In the genomic region with DNA sequence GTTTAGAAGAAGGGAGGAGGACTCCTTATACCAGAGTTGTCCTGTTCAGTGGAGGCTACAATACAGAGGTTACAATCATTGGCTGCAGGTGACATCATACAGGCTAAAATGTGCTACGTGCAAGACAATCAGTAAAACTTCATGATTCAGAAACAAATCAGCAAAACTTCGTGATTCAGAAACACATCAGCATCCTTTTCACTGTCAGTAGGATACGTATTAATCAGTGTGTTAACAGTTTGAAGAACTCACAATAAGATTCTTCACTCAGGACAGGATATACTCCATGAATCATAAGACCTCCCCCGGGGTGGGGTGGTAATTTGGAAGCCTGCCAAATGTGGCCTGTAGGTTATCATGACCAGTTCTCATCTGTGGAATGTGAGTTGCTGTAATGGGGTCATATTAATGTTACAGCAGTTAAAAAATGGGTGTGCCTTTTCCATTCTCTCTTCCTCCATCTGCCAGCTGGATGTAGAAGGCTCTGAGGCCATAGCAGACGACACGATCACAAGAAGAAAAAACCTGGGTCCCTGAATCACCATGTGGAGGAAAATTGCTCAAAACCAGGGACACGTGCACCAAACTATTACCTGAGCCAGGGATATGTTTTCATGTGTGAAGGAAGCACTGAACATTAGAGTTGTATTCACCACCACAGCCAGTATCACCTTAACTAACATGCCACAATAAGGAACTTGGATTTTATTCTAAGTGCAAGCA, we compare ENCODE assay signal across 9 cellular contexts.
DNase-seq lines count a peak whose midpoint lies in the region; ATAC-seq and TF ChIP-seq lines count a peak whose summit lies in the region.
"Had no signal": no experiment of that assay in that cellular context is flagged by ENCODE, and none has a peak within 500 bp of the region (broad histone marks: within the 10 kb centered on the region; RNA-seq: fewer than 3 reads in every experiment).

No MANE protein-coding gene starts in this region.

- no peaks in the 10 kb centered on the region for H3K36me3 Mint-ChIP-seq in activated T-cell treated with anti-CD3 and anti-CD28 coated beads, Interleukin-2, amount 50 U/mL, for 4 hours (ENCODE audit: insufficient read depth)
- H3K36me3 Mint-ChIP-seq in CD8-positive, alpha-beta T cell = no peaks in the 10 kb centered on the region

- no peak overlapping the region for H3K4me3 Mint-ChIP-seq in activated T-cell treated with anti-CD3 and anti-CD28 coated beads, Interleukin-2, amount 50 U/mL, for 4 hours
- H3K4me3 Mint-ChIP-seq in CD8-positive, alpha-beta T cell = no peak overlapping the region

- peaks cover 5% of the 10 kb centered on the region for H3K4me1 ChIP-seq in HEK293 (ENCODE audit: control insufficient read depth, insufficient read depth, low read length)
- no peaks in the 10 kb centered on the region for H3K4me1 ChIP-seq in CD8-positive, alpha-beta T cell (ENCODE audit: insufficient read depth, low read length)
- no peaks in the 10 kb centered on the region for H3K4me1 ChIP-seq in transverse colon

- CTCF ChIA-PET in AG04450 (lab: Charles Lee) (no interaction called here), HEK293 (lab: Yijun Ruan, JAX) (no interaction called here)
- CTCF ChIA-PET in CD8-positive, alpha-beta T cell (lab: Charles Lee) = no interaction called here

- H3K27ac ChIP-seq in AG04450 (ENCODE audit: low read depth, low read length) (peak overlapping the region; percentile 95), HEK293 (ENCODE audit: extremely low read depth, low read depth, low read length) (no peak overlapping the region; the same call in 1 of the 2 replicates), transverse colon (no peak overlapping the region)
- no peak overlapping the region for H3K27ac ChIP-seq in CD8-positive, alpha-beta T cell (ENCODE audit: low read depth, low read length)

- H3K27me3 ChIP-seq in AG04450 (ENCODE audit: control insufficient read depth, insufficient read depth, low read length) (no peaks in the 10 kb centered on the region), transverse colon (no peaks in the 10 kb centered on the region)
- no peaks in the 10 kb centered on the region for H3K27me3 ChIP-seq in CD8-positive, alpha-beta T cell (ENCODE audit: insufficient read depth, low read length)

- H3K9me3 ChIP-seq in AG04450 (ENCODE audit: control insufficient read depth, insufficient read depth, low read length) (no peaks in the 10 kb centered on the region), HEK293 (ENCODE audit: control insufficient read depth, insufficient read depth, low read depth, low read length) (no peaks in the 10 kb centered on the region), transverse colon (no peaks in the 10 kb centered on the region)
- H3K9me3 ChIP-seq in CD8-positive, alpha-beta T cell (ENCODE audit: low read length) = no peaks in the 10 kb centered on the region

- no peak for TF ChIP-seq EP300 in transverse colon (IDR thresholded peaks at IDR 0.05; ENCODE audit: low read depth)

- no peak for TF ChIP-seq POLR2A in transverse colon (IDR thresholded peaks at IDR 0.05)

- in situ Hi-C loops in transverse colon (cut with MboI; ENCODE audit: low pct_ligation_motif_present in 1 of 4, low pct_unique_long_range_greater_than_20kb in 1 of 4, low sequenced_read_pairs in 3 of 4) = no loop called here

- H3K9me3 Mint-ChIP-seq in activated T-cell treated with anti-CD3 and anti-CD28 coated beads, Interleukin-2, amount 50 U/mL, for 4 hours = peaks cover 5% of the 10 kb centered on the region
- no peaks in the 10 kb centered on the region for H3K9me3 Mint-ChIP-seq in CD8-positive, alpha-beta T cell

- WGBS in transverse colon (ENCODE audit: low coverage in 1 of 2), 2 donors = 56 to 57% methylated on average over 7 of the region's 7 CpGs

- H3K4me1 Mint-ChIP-seq in activated T-cell treated with anti-CD3 and anti-CD28 coated beads, Interleukin-2, amount 50 U/mL, for 4 hours (ENCODE audit: low read depth) = peaks cover 5% of the 10 kb centered on the region
- H3K4me1 Mint-ChIP-seq in CD8-positive, alpha-beta T cell (ENCODE audit: low read depth) = no peaks in the 10 kb centered on the region

- intact Hi-C loops in CD8-positive, alpha-beta T cell (cut with DNase I, micrococcal nuclease) = no loop called here
- intact Hi-C loops in transverse colon (cut with DNase I; ENCODE audit: low total_unique reads) = no loop called here

- H3K4me3 ChIP-seq in AG04450 (ENCODE audit: low read depth, low read length) = no peak overlapping the region
- no peak overlapping the region for H3K4me3 ChIP-seq in HEK293 (ENCODE audit: low read depth, low read length)
- H3K4me3 ChIP-seq in CD8-positive, alpha-beta T cell (ENCODE audit: low read depth, low read length) = no peak overlapping the region
- H3K4me3 ChIP-seq in transverse colon = no peak overlapping the region

- H3K27ac Mint-ChIP-seq in CD8-positive, alpha-beta T cell = no peak overlapping the region

- DNase-seq in AG04450 (ENCODE audit: low read depth, low spot score) = peak; percentile 81
- no peak for DNase-seq in activated T-cell treated with anti-CD3 and anti-CD28 coated beads, Interleukin-2, amount 50 U/mL, for 4 hours
- DNase-seq in lung microvascular endothelial cell (ENCODE audit: low read depth in 2 of 2) = peak; percentile 71 to 100
- DNase-seq in CD8-positive, alpha-beta T cell = no peak
- no peak for DNase-seq in transverse colon
- DNase-seq: NCI-H1694 treated with DMSO at 0.1 percent for 48 hours had no signal

- POLR2A ChIA-PET in AG04450 (lab: Yijun Ruan, JAX) (interaction anchor here (1.1 to 1.2 kb wide), 2 partner anchors 60 to 228 kb away, joined by 3 to 4 read pairs; no protein-coding TSS in a partner anchor), HEK293 (lab: Yijun Ruan, JAX) (no interaction called here)
- POLR2A ChIA-PET in CD8-positive, alpha-beta T cell (lab: Charles Lee) = no interaction called here

- H3K36me3 ChIP-seq in HEK293 (ENCODE audit: control insufficient read depth in 2 of 2, insufficient read depth in 1 of 2, low read length in 2 of 2) (no peaks in the 10 kb centered on the region), transverse colon (no peaks in the 10 kb centered on the region)
- H3K36me3 ChIP-seq in CD8-positive, alpha-beta T cell (ENCODE audit: insufficient read depth, low read length) = no peaks in the 10 kb centered on the region

- ATAC-seq in activated T-cell treated with anti-CD3 and anti-CD28 coated beads, Interleukin-2, amount 50 U/mL, for 4 hours = peak; percentile 84 to 90
- ATAC-seq in HG02938 (IDR thresholded peaks at IDR 0.05; ENCODE audit: unreplicated experiment) (no peak), GM18868 (IDR thresholded peaks at IDR 0.05; ENCODE audit: unreplicated experiment) (no peak)
- no peak for ATAC-seq in CD8-positive, alpha-beta T cell

- no peak for TF ChIP-seq CTCF in AG04450 (IDR thresholded peaks at IDR 0.05; ENCODE audit: low read depth, low read length)
- TF ChIP-seq CTCF in HEK293 (tag by site-specific recombination; IDR thresholded peaks at IDR 0.05) = no peak
- no peak for TF ChIP-seq CTCF in CD8-positive, alpha-beta T cell (IDR thresholded peaks at IDR 0.05)
- no peak for TF ChIP-seq CTCF in transverse colon (IDR thresholded peaks at IDR 0.05)

- H3K27me3 Mint-ChIP-seq in activated T-cell treated with anti-CD3 and anti-CD28 coated beads, Interleukin-2, amount 50 U/mL, for 4 hours (ENCODE audit: low read depth) = peaks cover 4% of the 10 kb centered on the region
- H3K27me3 Mint-ChIP-seq in CD8-positive, alpha-beta T cell (ENCODE audit: low read depth) = no peaks in the 10 kb centered on the region

TF ChIP-seq in HEK293, 187 proteins besides CTCF, POLR2A, EP300 and RAD21 (continues in another document):
- no peak for TF ChIP-seq ZFP69B (tag by site-specific recombination; IDR thresholded peaks at IDR 0.05)
- TF ChIP-seq ZSCAN5A (tag by site-specific recombination; IDR thresholded peaks at IDR 0.05) = no peak
- TF ChIP-seq SP2 (tag by site-specific recombination; IDR thresholded peaks at IDR 0.05) = no peak
- TF ChIP-seq ZFHX2 (tag by site-specific recombination; conservative IDR thresholded peaks at IDR 0.05) = no peak
- TF ChIP-seq MZF1 (tag by site-specific recombination; IDR thresholded peaks at IDR 0.05; ENCODE audit: borderline replicate concordance) = no peak
- TF ChIP-seq KLF9 (tag by site-specific recombination; IDR thresholded peaks at IDR 0.05; ENCODE audit: low read depth) = peak; percentile 61; the same call in 1 of the 2 replicates
- no peak for TF ChIP-seq ZBTB8A (tag by site-specific recombination; IDR thresholded peaks at IDR 0.05)
- 0 out of 2 replicates have a peak, but pooled peaks have one; percentile 30 for TF ChIP-seq ZNF366 (tag by site-specific recombination; conservative IDR thresholded peaks at IDR 0.05)
- TF ChIP-seq ZNF747 (tag by site-specific recombination; IDR thresholded peaks at IDR 0.05) = no peak
- no peak for TF ChIP-seq ZNF157 (tag by site-specific recombination; IDR thresholded peaks at IDR 0.05)
- TF ChIP-seq HIC1 (tag by site-specific recombination; IDR thresholded peaks at IDR 0.05) = no peak

Comparison
In these comparisons a context has a peak if more than half of its experiments do, and no peak if none do; other contexts are left out.
1. DNase-seq: peak in AG04450 (single experiment) and lung microvascular endothelial cell (2 of 2); none in activated T-cell treated with anti-CD3 and anti-CD28 coated beads, Interleukin-2, amount 50 U/mL, for 4 hours (single experiment), CD8-positive, alpha-beta T cell (0 of 7) and transverse colon (single experiment).
2. ATAC-seq: peak in activated T-cell treated with anti-CD3 and anti-CD28 coated beads, Interleukin-2, amount 50 U/mL, for 4 hours (2 of 2); none in HG02938 (single experiment), GM18868 (single experiment) and CD8-positive, alpha-beta T cell (single experiment).